In genomic region chr6:24148154-24148570, GRCh38 we compare ENCODE assay signal across 36 cellular contexts. TPM values are rescaled to one million over a fixed set of nuclear protein-coding genes. Genes with fewer than 3 reads are reported as not detected.
"Had no signal": no experiment of that assay in that cellular context is flagged by ENCODE, and none has a peak within 500 bp of the region (broad histone marks: within the 10 kb centered on the region; RNA-seq: fewer than 3 reads in every experiment).

No MANE protein-coding gene starts in this region.

- H3K4me1 Mint-ChIP-seq: activated CD4-positive, alpha-beta memory T cell treated with anti-CD3 and anti-CD28 coated beads, Interleukin-2, amount 10 ng/mL, durations not matched to agents 7 days and 5 days; activated CD4-positive, alpha-beta T cell treated with anti-CD3 and anti-CD28 coated beads, Interleukin-2, amount 10 ng/mL, durations not matched to agents 7 days and 5 days; activated naive CD4-positive, alpha-beta T cell treated with anti-CD3 and anti-CD28 coated beads, Interleukin-2, amount 10 ng/mL, durations not matched to agents 7 days and 5 days; activated naive CD8-positive, alpha-beta T cell treated with anti-CD3 and anti-CD28 coated beads, Interleukin-2, amount 10 ng/mL, durations not matched to agents 7 days and 5 days; WTC11 had no signal

- H3K27me3 Mint-ChIP-seq: activated CD4-positive, alpha-beta memory T cell treated with anti-CD3 and anti-CD28 coated beads, Interleukin-2, amount 10 ng/mL, durations not matched to agents 7 days and 5 days; activated CD4-positive, alpha-beta T cell treated with anti-CD3 and anti-CD28 coated beads, Interleukin-2, amount 10 ng/mL, durations not matched to agents 7 days and 5 days; activated naive CD8-positive, alpha-beta T cell treated with anti-CD3 and anti-CD28 coated beads, Interleukin-2, amount 10 ng/mL, durations not matched to agents 7 days and 5 days; dendritic cell treated with granulocyte-macrophage colony-stimulating factor and Interleukin-4, amounts not matched to agents 40 ng/mL and 50 ng/mL, for 4 days had no signal

- H3K36me3 Mint-ChIP-seq: activated naive CD4-positive, alpha-beta T cell treated with anti-CD3 and anti-CD28 coated beads, Interleukin-2, amount 10 ng/mL, durations not matched to agents 7 days and 5 days; activated naive CD4-positive, alpha-beta T cell treated with anti-CD3 and anti-CD28 coated beads, Interleukin-2, amount 50 U/mL, for 72 hours; activated naive CD8-positive, alpha-beta T cell treated with anti-CD3 and anti-CD28 coated beads, Interleukin-2, amount 10 ng/mL, durations not matched to agents 7 days and 5 days; WTC11 had no signal

- H3K9me3 ChIP-seq: ascending aorta, breast epithelium, esophagus squamous epithelium, gastroesophageal sphincter had no signal

- ATAC-seq: activated naive CD4-positive, alpha-beta T cell treated with anti-CD3 and anti-CD28 coated beads, Interleukin-2, amount 50 U/mL, for 72 hours; activated T-cell treated with anti-CD3 and anti-CD28 coated beads, Interleukin-2, amount 50 U/mL, for 72 hours; effector memory CD8-positive, alpha-beta T cell; gastroesophageal sphincter; WTC11 had no signal

- H3K27ac Mint-ChIP-seq: activated CD4-positive, alpha-beta memory T cell treated with anti-CD3 and anti-CD28 coated beads, Interleukin-2, amount 10 ng/mL, durations not matched to agents 7 days and 5 days; activated CD4-positive, alpha-beta T cell treated with anti-CD3 and anti-CD28 coated beads, Interleukin-2, amount 10 ng/mL, durations not matched to agents 7 days and 5 days; activated naive CD4-positive, alpha-beta T cell treated with anti-CD3 and anti-CD28 coated beads, Interleukin-2, amount 10 ng/mL, durations not matched to agents 7 days and 5 days; activated naive CD4-positive, alpha-beta T cell treated with anti-CD3 and anti-CD28 coated beads, Interleukin-2, amount 50 U/mL, for 72 hours; activated naive CD8-positive, alpha-beta T cell treated with anti-CD3 and anti-CD28 coated beads, Interleukin-2, amount 10 ng/mL, durations not matched to agents 7 days and 5 days; activated T-cell treated with anti-CD3 and anti-CD28 coated beads, Interleukin-2, amount 50 U/mL, for 24 hours; activated T-cell treated with anti-CD3 and anti-CD28 coated beads, Interleukin-2, amount 50 U/mL, for 72 hours; dendritic cell treated with granulocyte-macrophage colony-stimulating factor and Interleukin-4, amounts not matched to agents 40 ng/mL and 50 ng/mL, for 4 days; effector memory CD8-positive, alpha-beta T cell; WTC11 had no signal

- H3K4me3 ChIP-seq: ascending aorta, breast epithelium, cardiac muscle cell, coronary artery, esophagus squamous epithelium, gastroesophageal sphincter had no signal

- H3K36me3 ChIP-seq: ascending aorta, breast epithelium, cardiac muscle cell, esophagus squamous epithelium, gastroesophageal sphincter had no signal

- H3K27ac ChIP-seq: ascending aorta, breast epithelium, cardiac muscle cell, coronary artery, epithelial cell of prostate, esophagus squamous epithelium, gastroesophageal sphincter, VCaP had no signal

- DNase-seq: activated CD4-positive, alpha-beta memory T cell treated with anti-CD3 and anti-CD28 coated beads, Interleukin-2, amount 10 ng/mL, durations not matched to agents 7 days and 5 days; activated CD4-positive, alpha-beta T cell treated with anti-CD3 and anti-CD28 coated beads for 1 hour; activated CD4-positive, alpha-beta T cell treated with anti-CD3 and anti-CD28 coated beads for 4 hours; activated CD4-positive, alpha-beta T cell treated with anti-CD3 and anti-CD28 coated beads, Interleukin-2, amount 10 ng/mL, durations not matched to agents 7 days and 5 days; activated CD4-positive, alpha-beta T cell treated with anti-CD3 and anti-CD28 coated beads, Interleukin-2, amount 50 U/mL, for 4 hours; activated CD8-positive, alpha-beta memory T cell treated with anti-CD3 and anti-CD28 coated beads, Interleukin-2, amount 50 U/mL, for 48 hours; activated gamma-delta T cell; activated naive CD4-positive, alpha-beta T cell; activated naive CD4-positive, alpha-beta T cell treated with anti-CD3 and anti-CD28 coated beads, Interleukin-2, amount 10 ng/mL, durations not matched to agents 7 days and 5 days; activated naive CD8-positive, alpha-beta T cell treated with anti-CD3 and anti-CD28 coated beads, Interleukin-2, amount 10 ng/mL, durations not matched to agents 7 days and 5 days; activated T-cell treated with anti-CD3 and anti-CD28 coated beads for 4 hours; activated T-cell treated with anti-CD3 and anti-CD28 coated beads, Interleukin-2, amount 50 U/mL, for 24 hours; activated T-cell treated with anti-CD3 and anti-CD28 coated beads, Interleukin-2, amount 50 U/mL, for 72 hours; central memory CD4-positive, alpha-beta T cell; cerebellar nuclear complex; effector CD4-positive, alpha-beta T cell; effector memory CD8-positive, alpha-beta T cell; esophagus squamous epithelium; foreskin melanocyte; T-helper 2 cell had no signal

- H3K27me3 ChIP-seq: ascending aorta, breast epithelium, cardiac muscle cell, esophagus squamous epithelium, gastroesophageal sphincter had no signal

- H3K9me3 Mint-ChIP-seq: activated CD4-positive, alpha-beta memory T cell treated with anti-CD3 and anti-CD28 coated beads, Interleukin-2, amount 10 ng/mL, durations not matched to agents 7 days and 5 days; activated CD4-positive, alpha-beta T cell treated with anti-CD3 and anti-CD28 coated beads, Interleukin-2, amount 10 ng/mL, durations not matched to agents 7 days and 5 days; activated naive CD4-positive, alpha-beta T cell treated with anti-CD3 and anti-CD28 coated beads, Interleukin-2, amount 10 ng/mL, durations not matched to agents 7 days and 5 days; activated naive CD4-positive, alpha-beta T cell treated with anti-CD3 and anti-CD28 coated beads, Interleukin-2, amount 50 U/mL, for 72 hours; activated naive CD8-positive, alpha-beta T cell treated with anti-CD3 and anti-CD28 coated beads, Interleukin-2, amount 10 ng/mL, durations not matched to agents 7 days and 5 days; activated T-cell treated with anti-CD3 and anti-CD28 coated beads, Interleukin-2, amount 50 U/mL, for 24 hours; dendritic cell treated with granulocyte-macrophage colony-stimulating factor and Interleukin-4, amounts not matched to agents 40 ng/mL and 50 ng/mL, for 4 days had no signal

- H3K4me3 Mint-ChIP-seq: activated CD4-positive, alpha-beta memory T cell treated with anti-CD3 and anti-CD28 coated beads, Interleukin-2, amount 10 ng/mL, durations not matched to agents 7 days and 5 days; activated CD4-positive, alpha-beta T cell treated with anti-CD3 and anti-CD28 coated beads, Interleukin-2, amount 10 ng/mL, durations not matched to agents 7 days and 5 days; activated naive CD4-positive, alpha-beta T cell treated with anti-CD3 and anti-CD28 coated beads, Interleukin-2, amount 10 ng/mL, durations not matched to agents 7 days and 5 days; activated naive CD8-positive, alpha-beta T cell treated with anti-CD3 and anti-CD28 coated beads, Interleukin-2, amount 10 ng/mL, durations not matched to agents 7 days and 5 days; activated T-cell treated with anti-CD3 and anti-CD28 coated beads, Interleukin-2, amount 50 U/mL, for 24 hours; activated T-cell treated with anti-CD3 and anti-CD28 coated beads, Interleukin-2, amount 50 U/mL, for 72 hours; brain; dendritic cell treated with granulocyte-macrophage colony-stimulating factor and Interleukin-4, amounts not matched to agents 40 ng/mL and 50 ng/mL, for 4 days; effector memory CD8-positive, alpha-beta T cell; WTC11 had no signal

- H3K4me1 ChIP-seq: ascending aorta, breast epithelium, esophagus squamous epithelium, gastroesophageal sphincter had no signal

RNA-seq across cellular contexts. Expression of gene NRSN1, which starts 22.1 kb away (rescaled TPM):
- total RNA-seq: activated CD4-positive, alpha-beta memory T cell treated with anti-CD3 and anti-CD28 coated beads, Interleukin-2, amount 10 ng/mL, durations not matched to agents 7 days and 5 days; activated CD4-positive, alpha-beta T cell treated with anti-CD3 and anti-CD28 coated beads, Interleukin-2, amount 10 ng/mL, durations not matched to agents 7 days and 5 days; activated naive CD4-positive, alpha-beta T cell treated with anti-CD3 and anti-CD28 coated beads, Interleukin-2, amount 50 U/mL, for 72 hours; activated naive CD8-positive, alpha-beta T cell treated with anti-CD3 and anti-CD28 coated beads, Interleukin-2, amount 10 ng/mL, durations not matched to agents 7 days and 5 days; activated T-cell treated with anti-CD3 and anti-CD28 coated beads, Interleukin-2, amount 50 U/mL, for 72 hours; ascending aorta; breast epithelium; cardiac muscle cell; endothelial cell of umbilical vein; esophagus squamous epithelium; fibroblast of lung; fibroblast of villous mesenchyme; glomerular endothelial cell; T-helper 1 cell treated with Interleukin-12 subunit alpha and Interleukin-12 subunit beta and Interleukin-4 antibody, amounts not matched to agents 30 ng/mL and 1 ng/mL, for 36 hours; WTC11 had no signal
- polyA plus RNA-seq: cardiac muscle cell, endothelial cell of umbilical vein, fibroblast of lung had no signal
